Comparison of ENCODE assay signal across 8 cellular contexts in genomic region chr17:41917192-41917591, GRCh38. TPM values are rescaled to one million over a fixed set of nuclear protein-coding genes. Genes with fewer than 3 reads are reported as not detected.
DNase-seq lines count a peak whose midpoint lies in the region; ATAC-seq and TF ChIP-seq lines count a peak whose summit lies in the region.

No MANE protein-coding gene starts in this region.

- H3K9me3 Mint-ChIP-seq in T-cell: no peaks in the 10 kb centered on the region

- peak overlapping the region in 1 of 2 donors; percentile 39 for H3K27ac Mint-ChIP-seq in T-cell

- no peak overlapping the region for H3K27ac ChIP-seq in caudate nucleus (ENCODE audit: low read depth, low read length)

- ATAC-seq in T-cell (replicated peaks in 1 of 4) (no peak), sciatic nerve (peak; percentile 41), HG03039 (IDR thresholded peaks at IDR 0.05; ENCODE audit: unreplicated experiment) (no peak)

- peaks cover 34 to 45% (median 38%) of the 10 kb centered on the region in 3 donors for H3K4me1 Mint-ChIP-seq in T-cell

- H3K27me3 Mint-ChIP-seq in T-cell: no peaks in the 10 kb centered on the region

- intact Hi-C loops in sciatic nerve (cut with DNase I): loop anchor here (5.0 kb wide), 1 partner anchor 1800 kb away; no protein-coding TSS in a partner anchor

- CTCF ChIA-PET in T-cell (lab: Charles Lee): interaction anchor here (0.7 to 2.6 kb wide), 3 partner anchors 13 to 785 kb away, joined by 4 to 12 read pairs (median 5); partner anchors contain the start of gene ODAD4 (in 1 of the 2)

- POLR2A ChIA-PET in T-cell (lab: Charles Lee): interaction anchor here in 1 of 2 donors (2.5 kb wide), 1 partner anchor 13 kb away, joined by 14 read pairs; the partner anchor contains the start of gene ODAD4

- H3K36me3 Mint-ChIP-seq in T-cell: peaks cover 16% of the 10 kb centered on the region

- peak; percentile 27 for DNase-seq in NCI-H1694 treated with DMSO at 0.1 percent for 48 hours (lab: John Stamatoyannopoulos, UW)
- no peak for DNase-seq in NCI-H1694 (lab: John Stamatoyannopoulos, UW)
- DNase-seq in T-cell: no peak
- peak; percentile 77 for DNase-seq in fibroblast of the aortic adventitia (ENCODE audit: low read depth)
- no peak for DNase-seq in sciatic nerve (ENCODE audit: low spot score)
- DNase-seq in KG1 (lab: John Stamatoyannopoulos, UW): no peak
- DNase-seq in caudate nucleus (lab: John Stamatoyannopoulos, UW): no peak

- H3K4me3 Mint-ChIP-seq in T-cell: peak overlapping the region; percentile 88 to 93 (median 91)

- peak overlapping the region; percentile 95 for H3K4me3 ChIP-seq in fibroblast of the aortic adventitia (ENCODE audit: low read depth, low read length)

- TF ChIP-seq CTCF in fibroblast of the aortic adventitia (IDR thresholded peaks at IDR 0.05; ENCODE audit: insufficient read depth, low read length): no peak

RNA-seq across cellular contexts. Expression of gene ACLY, which starts 1.6 kb away (rescaled TPM):
- total RNA-seq in T-cell (100 to 1,000 TPM in 1 of 5 donors, 10 to 100 TPM in 4; 69.1 to 101 (median 96.3) TPM), fibroblast of the aortic adventitia (ENCODE audit: low replicate concordance) (64.1 and 159 TPM in 2 replicates), sciatic nerve (139 TPM)

RNA-seq across cellular contexts. Expression of gene ODAD4, which starts 13.2 kb away (rescaled TPM):
- total RNA-seq in T-cell (1 to 10 TPM in 1 of 5 donors, under 1 TPM in 3, not detected in 1; 0.22 to 2.0 (median 0.39) TPM), fibroblast of the aortic adventitia (ENCODE audit: low replicate concordance) (0.16 and 1.2 TPM in 2 replicates), sciatic nerve (2.9 TPM)

RNA-seq across cellular contexts. Expression of gene CNP, which starts 49.4 kb away (rescaled TPM):
- total RNA-seq in T-cell (10 to 100 TPM; 24.4 to 36.2 (median 34.3) TPM), fibroblast of the aortic adventitia (ENCODE audit: low replicate concordance) (64.3 and 84.2 TPM in 2 replicates), sciatic nerve (393 TPM)

RNA-seq across cellular contexts. Expression of gene KLHL11, which starts 52.0 kb away (rescaled TPM):
- total RNA-seq in T-cell (10 to 100 TPM; 17.1 to 28.2 (median 18.6) TPM), fibroblast of the aortic adventitia (ENCODE audit: low replicate concordance) (29.0 and 30.4 TPM in 2 replicates), sciatic nerve (16.0 TPM)

Comparison
In these comparisons a context has a peak if more than half of its experiments do, and no peak if none do; other contexts are left out.
1. DNase-seq: peak in NCI-H1694 treated with DMSO at 0.1 percent for 48 hours (single experiment) and fibroblast of the aortic adventitia (single experiment); none in NCI-H1694 (single experiment), T-cell (0 of 34), sciatic nerve (single experiment), KG1 (single experiment) and caudate nucleus (0 of 61).